In the genomic region with DNA sequence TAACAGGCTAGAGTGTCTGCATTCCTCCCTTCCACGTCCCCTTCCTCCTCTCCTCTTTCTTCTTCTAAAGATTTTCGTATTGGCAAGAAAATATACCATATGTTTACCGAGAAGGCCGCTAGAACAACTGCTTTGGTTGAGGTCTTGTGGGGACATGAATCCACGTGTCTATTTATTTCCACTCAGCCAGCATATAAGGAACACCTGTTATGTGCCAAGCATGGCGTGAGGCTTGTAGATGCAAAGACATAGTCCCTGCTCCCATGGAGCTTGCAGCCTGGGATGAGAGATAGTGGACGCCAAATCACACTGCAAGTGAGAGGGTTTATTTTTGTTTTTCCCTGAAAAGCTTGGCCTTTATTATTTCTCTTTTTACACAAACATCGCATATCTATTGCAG, we compare ENCODE assay signal across 22 cellular contexts. TPM values are rescaled to one million over a fixed set of nuclear protein-coding genes. Genes with fewer than 3 reads are reported as not detected.
DNase-seq lines count a peak whose midpoint lies in the region; ATAC-seq lines count a peak whose summit lies in the region.
"Had no signal": no experiment of that assay in that cellular context is flagged by ENCODE, and none has a peak within 500 bp of the region (broad histone marks: within the 10 kb centered on the region; RNA-seq: fewer than 3 reads in every experiment).

No MANE protein-coding gene starts in this region.

- H3K36me3 ChIP-seq in SJCRH30 = no peaks in the 10 kb centered on the region
- H3K36me3 ChIP-seq: BLaER1 had no signal

- ATAC-seq in HG02642 (IDR thresholded peaks at IDR 0.05; ENCODE audit: poor library complexity, unreplicated experiment) = no peak
- no peak for ATAC-seq in HG03196 (IDR thresholded peaks at IDR 0.05; ENCODE audit: unreplicated experiment)
- ATAC-seq: Panc1, SK-N-SH treated with all-trans-retinoic acid at 6 μM for 48 hours had no signal

- H3K4me1 ChIP-seq in SJCRH30 = no peaks in the 10 kb centered on the region
- H3K4me1 ChIP-seq: Caco-2 had no signal

- DNase-seq in NCI-H1105 (lab: John Stamatoyannopoulos, UW) = peak; percentile 8
- no peak for DNase-seq in NCI-H1105 treated with DMSO at 0.1 percent for 48 hours (lab: John Stamatoyannopoulos, UW)
- DNase-seq in NCI-H446 (lab: John Stamatoyannopoulos, UW) = peak; percentile 46 to 69
- DNase-seq in SJCRH30 = peak; percentile 7 to 44
- no peak for DNase-seq in germinal center (ENCODE audit: low spot score)
- DNase-seq in NCI-H510A (lab: John Stamatoyannopoulos, UW) = no peak
- DNase-seq: ACHN; Caco-2; CD4-positive, alpha-beta memory T cell; DMS153; MM.1S; NCI-H1048; NCI-H2081 treated with DMSO at 0.1 percent for 48 hours; NCI-H226; SIG-M5 had no signal

- no peak overlapping the region for H3K4me3 ChIP-seq in SJCRH30
- H3K4me3 ChIP-seq: BLaER1 had no signal

- H3K27ac ChIP-seq in SJCRH30 = no peak overlapping the region
- H3K27ac ChIP-seq: 22Rv1, BLaER1 had no signal

- no peaks in the 10 kb centered on the region for H3K27me3 ChIP-seq in SJCRH30
- H3K27me3 ChIP-seq: BLaER1 had no signal

- no peaks in the 10 kb centered on the region for H3K9me3 ChIP-seq in SJCRH30 (replicated peaks)
- H3K9me3 ChIP-seq: Caco-2 had no signal

RNA-seq across cellular contexts. Expression of a gene that starts 57.1 kb away (rescaled TPM):
- total RNA-seq in SJCRH30 (2014; rRNA removed; shearing (Covaris generic)) = not detected in 2 replicates
- total RNA-seq: Caco-2; CD4-positive, alpha-beta memory T cell; T-helper 2 cell treated with Interferon-gamma antibody and Interleukin-4, amounts not matched to agents 100 ng/mL and 5 ng/mL, for 36 hours had no signal

Comparison
In these comparisons a context has a peak if more than half of its experiments do, and no peak if none do; other contexts are left out.
1. DNase-seq: peak in NCI-H1105 (single experiment), NCI-H446 (2 of 2) and SJCRH30 (2 of 2); none in NCI-H1105 treated with DMSO at 0.1 percent for 48 hours (single experiment), germinal center (single experiment) and NCI-H510A (single experiment).